ENCODE assay signal across 8 cellular contexts in genomic region chr16:46688657-46689491, GRCh38. TPM values are rescaled to one million over a fixed set of nuclear protein-coding genes. Genes with fewer than 3 reads are reported as not detected.
DNase-seq lines count a peak whose midpoint lies in the region; ATAC-seq and TF ChIP-seq lines count a peak whose summit lies in the region.

TSS of gene VPS35 (minus strand) at chr16:46689178. CDS start at chr16:46689133, 45 bp downstream.

- peak within 1 kb of the TSS; percentile 87 for H3K4me3 ChIP-seq in GM23338
- H3K4me3 ChIP-seq in fibroblast of mammary gland (ENCODE audit: control insufficient read depth, low read depth, low read length), result peak within 1 kb of the TSS; percentile 92

- peaks cover 2% of the 10 kb centered on the region for H3K27me3 Mint-ChIP-seq in GM23338 (ENCODE audit: insufficient read depth, low read depth, poor library complexity)
- no peaks in the 10 kb centered on the region for H3K27me3 Mint-ChIP-seq in natural killer cell (ENCODE audit: low read depth in 2 of 2)

- H3K9me3 Mint-ChIP-seq in GM23338 (no peaks in the 10 kb centered on the region), natural killer cell (no peaks in the 10 kb centered on the region)

- no peaks in the 10 kb centered on the region for H3F3A ChIP-seq in GM23338 (replicated peaks; ENCODE audit: low read depth)

- H3K4me1 ChIP-seq in GM23338 (ENCODE audit: insufficient read depth), result peaks cover 36% of the 10 kb centered on the region

- ATAC-seq in GM23338 (peak; percentile 85), natural killer cell (peak; percentile 89 to 97 (median 92))

- H3K27ac ChIP-seq in GM23338 (ENCODE audit: low read depth), result peak within 1 kb of the TSS; percentile 65

- H3K27me3 ChIP-seq in GM23338 (ENCODE audit: insufficient read depth), result no peaks in the 10 kb centered on the region

- H3K4me3 Mint-ChIP-seq in GM23338, result no peak within 1 kb of the TSS
- H3K4me3 Mint-ChIP-seq in natural killer cell, result no peak within 1 kb of the TSS

- H3K9me2 ChIP-seq in GM23338 (ENCODE audit: insufficient read depth), result no peaks in the 10 kb centered on the region

- peak within 1 kb of the TSS; percentile 96 for H3K4me2 ChIP-seq in GM23338

- peaks cover 15% of the 10 kb centered on the region for H3K36me3 ChIP-seq in GM23338 (ENCODE audit: insufficient read depth)

- H2AFZ ChIP-seq in GM23338, result peak within 1 kb of the TSS; percentile 82

- H3K79me2 ChIP-seq in GM23338 (replicated peaks; ENCODE audit: insufficient read depth), result peaks cover 77% of the 10 kb centered on the region

- no peaks in the 10 kb centered on the region; the same call in none of the 3 replicates for H3K36me3 Mint-ChIP-seq in GM23338 (ENCODE audit: low read depth)
- H3K36me3 Mint-ChIP-seq in natural killer cell, result no peaks in the 10 kb centered on the region

- peaks cover 52% of the 10 kb centered on the region for H4K20me1 ChIP-seq in GM23338 (replicated peaks; ENCODE audit: insufficient read depth)

- intact Hi-C loops in natural killer cell (cut with micrococcal nuclease), result loop anchor here (1.0 to 2.0 kb wide), 5 partner anchors 16 to 284 kb away; partner anchors contain the start of genes C16orf87, DNAJA2 and SHCBP1

- H3K4me1 Mint-ChIP-seq in GM23338 (peaks cover 34% of the 10 kb centered on the region), natural killer cell (peaks cover 25 to 33% of the 10 kb centered on the region in 2 donors)

- DNase-seq in EH (ENCODE audit: low read depth) (peak; percentile 99), GM23338 (ENCODE audit: low spot score) (peak; percentile 99), LHCN-M2 (ENCODE audit: low read depth) (peak; percentile 98), RPMI7951 (ENCODE audit: low read depth) (peak; percentile 98), fibroblast of mammary gland (ENCODE audit: low read depth) (peak; percentile 98), natural killer cell (peak; percentile 100)
- DNase-seq in activated T-helper 1 cell treated with anti-CD3 and anti-CD28 coated beads, Interleukin-2, amount 50 U/mL, for 16 hours (ENCODE audit: low read depth in 1 of 2, low spot score in 1 of 2), result peak; percentile 99
- DNase-seq in stimulated activated naive CD4-positive, alpha-beta T cell treated with Interleukin-2 at 50 U/mL for 16 hours (lab: John Stamatoyannopoulos, UW), result peak; percentile 99

- TF ChIP-seq CTCF in GM23338 (conservative IDR thresholded peaks at IDR 0.05; ENCODE audit: low read depth in 2 of 2) (peak; percentile 54 to 59; a peak in 2 of 4 replicates), fibroblast of mammary gland (conservative IDR thresholded peaks at IDR 0.05; ENCODE audit: control insufficient read depth, insufficient read depth, low read depth, low read length) (no peak), natural killer cell (IDR thresholded peaks at IDR 0.05) (peak; percentile 26)

- H3K27ac Mint-ChIP-seq in GM23338 (no peak within 1 kb of the TSS), natural killer cell (no peak within 1 kb of the TSS)

TF ChIP-seq in GM23338, 12 proteins besides CTCF, POLR2A, EP300 and RAD21:
- TF ChIP-seq CREB1 (CRISPR knock-in tag; IDR thresholded peaks at IDR 0.05; ENCODE audit: low read depth), result peak; percentile 61; the same call in 1 of the 2 replicates
- TF ChIP-seq POLR2AphosphoS5 (IDR thresholded peaks at IDR 0.05; ENCODE audit: low read depth), result peak; percentile 83
- no peak for TF ChIP-seq NANOG (IDR thresholded peaks at IDR 0.05; ENCODE audit: borderline replicate concordance)

RNA-seq across cellular contexts. Expression of gene VPS35, which starts in this region (rescaled TPM):
- 40.0 and 51.8 TPM in 2 replicates for total RNA-seq in GM23338 (2014; rRNA removed; shearing (Covaris generic))
- polyA plus RNA-seq in GM23338 (2016; fragmentation: Nextera tagmentation; extraction: Ambion mirVana), result 25.4 and 31.1 TPM in 2 replicates
- total RNA-seq in LHCN-M2 (2014; rRNA removed), result 158 and 170 TPM in 2 replicates
- 52.7 TPM for polyA plus RNA-seq in LHCN-M2 (2012)
- total RNA-seq in RPMI7951 (2014; rRNA removed; shearing (Covaris generic)), result 123 and 159 TPM in 2 replicates
- total RNA-seq in natural killer cell, result 10 to 100 TPM; 32.8 to 44.1 (median 43.7) TPM

Comparison
In these comparisons a context has a peak if more than half of its experiments do, and no peak if none do; other contexts are left out.
1. Peak in every context shown above with its lines: DNase-seq, ATAC-seq, H3K4me3 ChIP-seq and H3K27ac ChIP-seq.